In genomic region chr3:121601212-121601812, GRCh38 we compare ENCODE assay signal across 20 cellular contexts. TPM values are rescaled to one million over a fixed set of nuclear protein-coding genes. Genes with fewer than 3 reads are reported as not detected.
DNase-seq lines count a peak whose midpoint lies in the region; ATAC-seq, FAIRE-seq and TF ChIP-seq lines count a peak whose summit lies in the region.
"Had no signal": no experiment of that assay in that cellular context is flagged by ENCODE, and none has a peak within 500 bp of the region (broad histone marks: within the 10 kb centered on the region; RNA-seq: fewer than 3 reads in every experiment).

No MANE protein-coding gene starts in this region.

- H2BK12ac ChIP-seq in H1 (ENCODE audit: low read depth, low read length) (peak overlapping the region; percentile 45; the same call in 1 of the 2 replicates), trophoblast cell (ENCODE audit: low read length) (no peak overlapping the region)

- H2AK5ac ChIP-seq in H1 (ENCODE audit: low read depth, low read length) = no peak overlapping the region
- no peak overlapping the region for H2AK5ac ChIP-seq in trophoblast cell (ENCODE audit: low read length)

- H2BK20ac ChIP-seq in H1 (ENCODE audit: low read length) = peak overlapping the region; percentile 63; the same call in 1 of the 2 replicates

- H3K9me3 ChIP-seq in GM23248 (ENCODE audit: low read depth) = no peaks in the 10 kb centered on the region
- no peaks in the 10 kb centered on the region for H3K9me3 ChIP-seq in H1 (ENCODE audit: insufficient read depth in 2 of 2, low read depth in 1 of 2, low read length in 1 of 2)
- no peaks in the 10 kb centered on the region for H3K9me3 ChIP-seq in pancreas
- H3K9me3 ChIP-seq in uterus = no peaks in the 10 kb centered on the region
- no peaks in the 10 kb centered on the region for H3K9me3 ChIP-seq in trophoblast cell (ENCODE audit: insufficient read depth, low read depth, low read length)
- H3K9me3 ChIP-seq in osteoblast (ENCODE audit: low read depth, low read length) = no peaks in the 10 kb centered on the region
- H3K9me3 ChIP-seq: Peyer's patch had no signal

- TF ChIP-seq CTCF in H1 (IDR thresholded peaks at IDR 0.05; ENCODE audit: control extremely low read depth in 1 of 3, insufficient read depth in 1 of 3, low read depth in 1 of 3, low read length in 3 of 3) (no peak), pancreas (IDR thresholded peaks at IDR 0.05) (no peak), uterus (IDR thresholded peaks at IDR 0.05) (no peak), osteoblast (IDR thresholded peaks at IDR 0.05; ENCODE audit: extremely low read depth, low read depth, low read length) (no peak)

- H3K56ac ChIP-seq in H1 (replicated peaks; ENCODE audit: insufficient read length, low read depth, low read length) = no peak overlapping the region

- no peaks in the 10 kb centered on the region for H3K79me2 ChIP-seq in GM23248 (ENCODE audit: insufficient read depth)
- no peaks in the 10 kb centered on the region for H3K79me2 ChIP-seq in H1 (ENCODE audit: control insufficient read depth in 1 of 2, insufficient read depth in 2 of 2, low read length in 2 of 2)
- H3K79me2 ChIP-seq in trophoblast cell (ENCODE audit: control insufficient read depth, insufficient read depth, low read length, poor library complexity) = no peaks in the 10 kb centered on the region
- H3K79me2 ChIP-seq in osteoblast (ENCODE audit: insufficient read depth, low read length) = no peaks in the 10 kb centered on the region

- H3F3A ChIP-seq in GM23248 (ENCODE audit: insufficient read depth) = no peaks in the 10 kb centered on the region

- H4K20me1 ChIP-seq in GM23248 (ENCODE audit: insufficient read depth) (no peaks in the 10 kb centered on the region), H1 (replicated peaks in 1 of 2; ENCODE audit: control insufficient read depth in 1 of 2, insufficient read depth in 2 of 2, low read length in 2 of 2) (no peaks in the 10 kb centered on the region), osteoblast (ENCODE audit: insufficient read depth, low read length) (no peaks in the 10 kb centered on the region)

- H2BK120ac ChIP-seq in H1 (replicated peaks; ENCODE audit: low read depth, low read length) = no peak overlapping the region
- no peak overlapping the region for H2BK120ac ChIP-seq in trophoblast cell (ENCODE audit: insufficient read depth, low read length, poor library complexity)

- peak; percentile 82 for ATAC-seq in left ventricle myocardium superior
- peak; percentile 40 to 70 (median 50) for ATAC-seq in pancreas

- H3K4me1 ChIP-seq in GM23248 (ENCODE audit: insufficient read depth) = no peaks in the 10 kb centered on the region
- H3K4me1 ChIP-seq in H1 (replicated peaks in 1 of 4; ENCODE audit: control insufficient read depth in 3 of 4, insufficient read depth in 4 of 4, low read length in 3 of 4) = peaks cover 3 to 11% (median 6%) of the 10 kb centered on the region in 4 experiments; a peak in 4 of 7 replicates
- no peaks in the 10 kb centered on the region for H3K4me1 ChIP-seq in pancreas
- H3K4me1 ChIP-seq in uterus = no peaks in the 10 kb centered on the region
- H3K4me1 ChIP-seq in trophoblast cell (ENCODE audit: control insufficient read depth in 1 of 2, insufficient read depth in 2 of 2, low read length in 2 of 2) = no peaks in the 10 kb centered on the region
- H3K4me1 ChIP-seq in osteoblast (ENCODE audit: insufficient read depth, low read length) = no peaks in the 10 kb centered on the region
- H3K4me1 ChIP-seq: Peyer's patch had no signal

- CTCF ChIA-PET in H1 (lab: Charles Lee; ENCODE audit: partially characterized antibody) = interaction anchor here (1.1 to 1.7 kb wide), 4 partner anchors 8 to 75 kb away, joined by 3 to 7 read pairs (median 3); partner anchors contain the start of gene FBXO40

- TF ChIP-seq RAD21 in H1 (IDR thresholded peaks at IDR 0.05 in 1 of 2, conservative IDR thresholded peaks at IDR 0.05 in 1 of 2; ENCODE audit: low read depth in 2 of 2, low read length in 2 of 2) = no peak

- H3K4me2 ChIP-seq in GM23248 (ENCODE audit: unreplicated experiment) = no peak overlapping the region
- H3K4me2 ChIP-seq in H1 (ENCODE audit: insufficient read depth in 1 of 2, low read depth in 2 of 2, low read length in 2 of 2) = no peak overlapping the region
- H3K4me2 ChIP-seq in trophoblast cell (ENCODE audit: low read length) = no peak overlapping the region
- no peak overlapping the region for H3K4me2 ChIP-seq in osteoblast (ENCODE audit: insufficient read depth, low read length)

- H3K36me3 ChIP-seq in GM23248 (ENCODE audit: low read depth) (no peaks in the 10 kb centered on the region), H1 (ENCODE audit: control insufficient read depth in 2 of 4, insufficient read depth in 4 of 4, low read length in 3 of 4) (no peaks in the 10 kb centered on the region), pancreas (no peaks in the 10 kb centered on the region), uterus (no peaks in the 10 kb centered on the region), trophoblast cell (ENCODE audit: control insufficient read depth in 1 of 2, insufficient read depth in 2 of 2, low read length in 2 of 2) (no peaks in the 10 kb centered on the region), osteoblast (ENCODE audit: insufficient read depth, low read length) (no peaks in the 10 kb centered on the region)
- H3K36me3 ChIP-seq: Peyer's patch had no signal

- H3K79me1 ChIP-seq in H1 (ENCODE audit: low read depth, low read length) (no peaks in the 10 kb centered on the region), trophoblast cell (ENCODE audit: low read length) (no peaks in the 10 kb centered on the region)

- intact Hi-C loops in left ventricle myocardium superior (cut with micrococcal nuclease) = no loop called here
- intact Hi-C loops in pancreas (cut with DNase I) = no loop called here
- intact Hi-C loops in uterus (cut with DNase I; ENCODE audit: low total_unique reads) = no loop called here

- H3K27ac ChIP-seq in GM23248 (no peak overlapping the region), H1 (ENCODE audit: low read depth, low read length) (no peak overlapping the region), pancreas (no peak overlapping the region), uterus (no peak overlapping the region), trophoblast cell (ENCODE audit: low read depth, low read length) (no peak overlapping the region), osteoblast (ENCODE audit: low read depth, low read length) (no peak overlapping the region)
- H3K27ac ChIP-seq: Peyer's patch had no signal

- H4K91ac ChIP-seq in H1 (replicated peaks; ENCODE audit: insufficient read length, low read length) (no peak overlapping the region), trophoblast cell (ENCODE audit: low read depth, low read length) (no peak overlapping the region)

- no peak overlapping the region for H4K8ac ChIP-seq in H1 (ENCODE audit: extremely low read depth, insufficient read depth, low read length)
- no peak overlapping the region for H4K8ac ChIP-seq in trophoblast cell (ENCODE audit: low read depth, low read length)

- POLR2A ChIA-PET in H1 (lab: Charles Lee; ENCODE audit: partially characterized antibody) = interaction anchor here (0.7 to 2.3 kb wide), 3 partner anchors 8 to 31 kb away, joined by 3 to 11 read pairs (median 4); partner anchors contain the start of gene FBXO40

- H3K9ac ChIP-seq in GM23248 (no peak overlapping the region), H1 (replicated peaks in 1 of 4; ENCODE audit: extremely low read depth in 1 of 4, low read depth in 3 of 4, low read length in 3 of 4) (no peak overlapping the region), trophoblast cell (ENCODE audit: low read length) (no peak overlapping the region)

- no peak overlapping the region for H2AFZ ChIP-seq in GM23248
- H2AFZ ChIP-seq in H1 (ENCODE audit: low read length) = peak overlapping the region; percentile 60; the same call in 1 of the 2 replicates
- H2AFZ ChIP-seq in trophoblast cell (ENCODE audit: insufficient read depth, low read length, poor library complexity) = no peak overlapping the region
- no peak overlapping the region for H2AFZ ChIP-seq in osteoblast (ENCODE audit: low read length)

- H3K23me2 ChIP-seq in H1 (ENCODE audit: low read depth, low read length) = no peaks in the 10 kb centered on the region

- H3K23ac ChIP-seq in H1 (ENCODE audit: insufficient read length) (no peak overlapping the region), trophoblast cell (ENCODE audit: low read length) (no peak overlapping the region)

- no peak overlapping the region for H4K5ac ChIP-seq in H1 (ENCODE audit: insufficient read length, low read depth, low read length)

- H3K9me2 ChIP-seq in GM23248 (ENCODE audit: insufficient read depth) = no peaks in the 10 kb centered on the region

- WGBS in GM23248 (ENCODE audit: low coverage in 1 of 2, low lambda C conversion rate in 2 of 2, missing lambda C conversion rate in 2 of 2), 2 experiments = 10 to 19% methylated on average over 4 of the region's 4 CpGs
- 73% methylated on average over 4 of the region's 4 CpGs; no CpG with 5 or more reads in 1 of the 2 experiments for WGBS in H1 (ENCODE audit: extremely low coverage in 1 of 2, insufficient coverage in 1 of 2, insufficient read length in 1 of 2, insufficient replicate concordance in 2 of 2, low coverage in 1 of 2, low lambda C conversion rate in 2 of 2, missing lambda C conversion rate in 1 of 2), 2 experiments
- WGBS in pancreas, 2 donors = 17 to 19% methylated on average over 4 of the region's 4 CpGs
- no CpG with 5 or more reads among the region's 4 CpGs for WGBS in trophoblast cell (ENCODE audit: extremely low coverage, insufficient coverage, insufficient read length)

- H3K4ac ChIP-seq in H1 (replicated peaks; ENCODE audit: insufficient read length, low read depth, low read length) = no peak overlapping the region
- no peak overlapping the region for H3K4ac ChIP-seq in trophoblast cell (ENCODE audit: low read depth, low read length)

- H3K14ac ChIP-seq in H1 (ENCODE audit: insufficient read length) (no peak overlapping the region), trophoblast cell (ENCODE audit: low read length) (no peak overlapping the region)

- peak; percentile 16 for DNase-seq in GM23248
- DNase-seq in H1 (ENCODE audit: low read depth in 1 of 2, low spot score in 2 of 2) = no peak
- DNase-seq in left ventricle myocardium superior = no peak
- no peak for DNase-seq in pancreas
- no peak for DNase-seq in uterus
- no peak for DNase-seq in trophoblast cell
- no peak for DNase-seq in hypothalamus (lab: John Stamatoyannopoulos, UW)
- no peak for DNase-seq in osteoblast (ENCODE audit: insufficient read length, low spot score, missing footprints)
- DNase-seq: CD4-positive, alpha-beta memory T cell; HCEC 1CT; IMR-90; Kasumi-1; NCI-H1105 treated with DMSO at 0.1 percent for 48 hours; NCI-H2029; NCI-H510A treated with DMSO at 0.1 percent for 48 hours; Peyer's patch; SIG-M5 had no signal

- H2BK15ac ChIP-seq in H1 (ENCODE audit: low read length) = no peak overlapping the region

- FAIRE-seq in H1 (lab: Jason Lieb, UNC) (no peak), pancreas (lab: Jason Lieb, UNC) (no peak)

- no peak for TF ChIP-seq EP300 in H1 (IDR thresholded peaks at IDR 0.05; ENCODE audit: borderline replicate concordance in 1 of 2, low read depth in 2 of 2, low read length in 2 of 2)

- TF ChIP-seq POLR2A in H1 (IDR thresholded peaks at IDR 0.05; ENCODE audit: control extremely low read depth in 1 of 2, low read depth in 2 of 2, low read length in 2 of 2) (no peak), uterus (IDR thresholded peaks at IDR 0.05) (no peak)

- H4K12ac ChIP-seq in trophoblast cell (ENCODE audit: low read depth, low read length) = no peak overlapping the region

- H3K18ac ChIP-seq in H1 (ENCODE audit: extremely low read depth, low read length) = no peak overlapping the region
- no peak overlapping the region for H3K18ac ChIP-seq in trophoblast cell (ENCODE audit: low read length)

- H3K27me3 ChIP-seq in GM23248 (replicated peaks; ENCODE audit: insufficient read depth) (no peaks in the 10 kb centered on the region), H1 (replicated peaks in 1 of 4; ENCODE audit: control insufficient read depth in 3 of 4, extremely low read depth in 1 of 4, insufficient read depth in 3 of 4, low read length in 3 of 4) (no peaks in the 10 kb centered on the region), pancreas (no peaks in the 10 kb centered on the region), uterus (no peaks in the 10 kb centered on the region), trophoblast cell (ENCODE audit: insufficient read depth, low read length) (no peaks in the 10 kb centered on the region), osteoblast (ENCODE audit: insufficient read depth, low read length) (no peaks in the 10 kb centered on the region)
- H3K27me3 ChIP-seq: Peyer's patch had no signal

- H3K4me3 ChIP-seq in GM23248 (no peak overlapping the region), H1 (ENCODE audit: extremely low read depth in 1 of 4, insufficient read depth in 2 of 4, low read depth in 3 of 4, low read length in 4 of 4) (no peak overlapping the region), pancreas (no peak overlapping the region), uterus (no peak overlapping the region), trophoblast cell (ENCODE audit: low read depth, low read length) (no peak overlapping the region), osteoblast (ENCODE audit: insufficient read depth, low read length) (no peak overlapping the region)
- H3K4me3 ChIP-seq: Peyer's patch had no signal

- H2BK5ac ChIP-seq in H1 (ENCODE audit: low read depth, low read length) (peak overlapping the region; percentile 4; the same call in 1 of the 2 replicates), trophoblast cell (ENCODE audit: low read depth, low read length, poor library complexity) (no peak overlapping the region)

- in situ Hi-C loops in GM23248 (cut with MboI) = no loop called here

RNA-seq across cellular contexts. Expression of gene FBXO40, which starts 8.1 kb away (rescaled TPM):
- not detected in 2 replicates for total RNA-seq in GM23248 (2014; rRNA removed; shearing (Covaris generic))
- polyA plus RNA-seq in GM23248 (2016; fragmentation: Nextera tagmentation; extraction: Ambion mirVana) (not detected in 2 replicates), H1 (2011; rRNA removed) (0.03 and 0.05 TPM in 2 replicates), pancreas (not detected)
- total RNA-seq in H1 (2021; fragmentation: NEBNext Ultra II Directional; extraction: Animal tissue kit (Norgen Biotek cat#: 25700)) = 0.06 TPM in 1 of 2 replicates, not detected in the other
- 0.04 TPM for polyA plus RNA-seq in H1 (2011; cell fraction: cytosol; rRNA removed)
- polyA plus RNA-seq in H1 (2011; cell fraction: nucleus; rRNA removed) = 0.07 TPM
- polyA plus RNA-seq in H1 (2012, experiment 1 of 2) = 0.03 to 0.05 TPM (median 0.05 TPM) in 3 of 4 replicates, not detected in the other
- polyA plus RNA-seq in H1 (2012, experiment 2 of 2) = not detected
- 0.02 TPM for polyA plus RNA-seq in H1 (2013, experiment 1 of 2)
- polyA plus RNA-seq in H1 (2013, experiment 2 of 2) = 0.04 TPM
- polyA minus RNA-seq in H1 (2011; rRNA and poly(A)+ RNA removed) = 0.22 and 0.25 TPM in 2 replicates
- not detected for polyA minus RNA-seq in H1 (2011; cell fraction: cytosol; rRNA and poly(A)+ RNA removed)
- not detected for polyA minus RNA-seq in H1 (2011; cell fraction: nucleus; rRNA and poly(A)+ RNA removed)
- total RNA-seq in left ventricle myocardium superior (228 TPM), pancreas (under 1 TPM in 1 of 6 donors, not detected in 5; 0.12 TPM), uterus (under 1 TPM in 2 of 4 donors, not detected in 2; 0.06 to 0.21 TPM), osteoblast (not detected in 2 replicates)
- not detected in 2 replicates for polyA plus RNA-seq in trophoblast cell (2013)
- total RNA-seq: CD4-positive, alpha-beta memory T cell; IMR-90; Peyer's patch had no signal
- polyA plus RNA-seq: BJ, IMR-90 had no signal

RNA-seq across cellular contexts. Expression of gene ARGFX, which starts 33.6 kb away (rescaled TPM):
- total RNA-seq in GM23248 (2014; rRNA removed; shearing (Covaris generic)) = not detected in 2 replicates
- polyA plus RNA-seq in GM23248 (2016; fragmentation: Nextera tagmentation; extraction: Ambion mirVana) (not detected in 2 replicates), H1 (2011; rRNA removed) (not detected in 2 replicates), pancreas (not detected)
- not detected in 2 replicates for total RNA-seq in H1 (2021; fragmentation: NEBNext Ultra II Directional; extraction: Animal tissue kit (Norgen Biotek cat#: 25700))
- not detected for polyA plus RNA-seq in H1 (2011; cell fraction: cytosol; rRNA removed)
- polyA plus RNA-seq in H1 (2011; cell fraction: nucleus; rRNA removed) = not detected
- not detected in 4 replicates for polyA plus RNA-seq in H1 (2012, experiment 1 of 2)
- not detected for polyA plus RNA-seq in H1 (2012, experiment 2 of 2)
- polyA plus RNA-seq in H1 (2013, experiment 1 of 2) = not detected
- polyA plus RNA-seq in H1 (2013, experiment 2 of 2) = not detected
- 0.25 TPM in 1 of 2 replicates, not detected in the other for polyA minus RNA-seq in H1 (2011; rRNA and poly(A)+ RNA removed)
- polyA minus RNA-seq in H1 (2011; cell fraction: cytosol; rRNA and poly(A)+ RNA removed) = not detected
- not detected for polyA minus RNA-seq in H1 (2011; cell fraction: nucleus; rRNA and poly(A)+ RNA removed)
- total RNA-seq in left ventricle myocardium superior (not detected), pancreas (not detected), uterus (not detected), osteoblast (not detected in 2 replicates)
- polyA plus RNA-seq in trophoblast cell (2013) = not detected in 2 replicates
- total RNA-seq: A172; CD4-positive, alpha-beta memory T cell; HT1080; IMR-90; Peyer's patch had no signal
- polyA plus RNA-seq: BJ; CD4-positive, alpha-beta memory T cell; IMR-90 had no signal

RNA-seq across cellular contexts. Expression of gene POLQ, which starts 55.5 kb away (rescaled TPM):
- 1.6 and 2.5 TPM in 2 replicates for total RNA-seq in GM23248 (2014; rRNA removed; shearing (Covaris generic))
- 0.81 and 1.0 TPM in 2 replicates for polyA plus RNA-seq in GM23248 (2016; fragmentation: Nextera tagmentation; extraction: Ambion mirVana)
- 15.3 and 16.1 TPM in 2 replicates for total RNA-seq in H1 (2021; fragmentation: NEBNext Ultra II Directional; extraction: Animal tissue kit (Norgen Biotek cat#: 25700))
- 2.5 and 3.6 TPM in 2 replicates for polyA plus RNA-seq in H1 (2011; rRNA removed)
- polyA plus RNA-seq in H1 (2011; cell fraction: cytosol; rRNA removed) = 5.1 TPM
- polyA plus RNA-seq in H1 (2011; cell fraction: nucleus; rRNA removed) = 5.7 TPM
- 7.4 to 11.7 TPM (median 9.7 TPM) in 4 replicates for polyA plus RNA-seq in H1 (2012, experiment 1 of 2)
- 0.29 TPM for polyA plus RNA-seq in H1 (2012, experiment 2 of 2)
- polyA plus RNA-seq in H1 (2013, experiment 1 of 2) = 6.4 TPM
- polyA plus RNA-seq in H1 (2013, experiment 2 of 2) = 5.6 TPM
- 15.4 and 20.9 TPM in 2 replicates for polyA minus RNA-seq in H1 (2011; rRNA and poly(A)+ RNA removed)
- polyA minus RNA-seq in H1 (2011; cell fraction: cytosol; rRNA and poly(A)+ RNA removed) = 17.8 TPM
- polyA minus RNA-seq in H1 (2011; cell fraction: nucleus; rRNA and poly(A)+ RNA removed) = 39.4 TPM
- total RNA-seq in left ventricle myocardium superior = 0.79 TPM
- under 1 TPM; under 0.01 to 0.49 (median 0.16) TPM for total RNA-seq in pancreas
- under 1 TPM; 0.02 to 0.04 TPM for polyA plus RNA-seq in pancreas
- 1 to 10 TPM in 1 of 4 donors, under 1 TPM in 2, not detected in 1; 0.26 to 5.8 (median 0.58) TPM for total RNA-seq in uterus
- 3.7 TPM in 2 replicates for polyA plus RNA-seq in trophoblast cell (2013)
- total RNA-seq in osteoblast = 1.4 and 1.5 TPM in 2 replicates

RNA-seq across cellular contexts. Expression of gene HCLS1, which starts 59.4 kb away (rescaled TPM):
- 28.6 and 29.8 TPM in 2 replicates for total RNA-seq in GM23248 (2014; rRNA removed; shearing (Covaris generic))
- polyA plus RNA-seq in GM23248 (2016; fragmentation: Nextera tagmentation; extraction: Ambion mirVana) = 39.0 and 39.2 TPM in 2 replicates
- total RNA-seq in H1 (2021; fragmentation: NEBNext Ultra II Directional; extraction: Animal tissue kit (Norgen Biotek cat#: 25700)) = 0.86 and 1.3 TPM in 2 replicates
- polyA plus RNA-seq in H1 (2011; rRNA removed) = 0.46 and 0.53 TPM in 2 replicates
- 0.87 TPM for polyA plus RNA-seq in H1 (2011; cell fraction: cytosol; rRNA removed)
- 0.70 TPM for polyA plus RNA-seq in H1 (2011; cell fraction: nucleus; rRNA removed)
- polyA plus RNA-seq in H1 (2012, experiment 1 of 2) = 0.70 to 1.0 TPM (median 0.92 TPM) in 4 replicates
- polyA plus RNA-seq in H1 (2012, experiment 2 of 2) = 0.16 TPM
- polyA plus RNA-seq in H1 (2013, experiment 1 of 2) = 1.3 TPM
- polyA plus RNA-seq in H1 (2013, experiment 2 of 2) = 1.2 TPM
- polyA minus RNA-seq in H1 (2011; rRNA and poly(A)+ RNA removed) = 0.44 and 0.56 TPM in 2 replicates
- polyA minus RNA-seq in H1 (2011; cell fraction: cytosol; rRNA and poly(A)+ RNA removed) = not detected
- 0.70 TPM for polyA minus RNA-seq in H1 (2011; cell fraction: nucleus; rRNA and poly(A)+ RNA removed)
- total RNA-seq in left ventricle myocardium superior = 11.1 TPM
- 10 to 100 TPM in 3 of 6 donors, 1 to 10 TPM in 3; 1.3 to 28.3 (median 9.1) TPM for total RNA-seq in pancreas
- polyA plus RNA-seq in pancreas = 1 to 10 TPM; 8.1 to 8.7 TPM
- total RNA-seq in uterus = 10 to 100 TPM; 12.2 to 28.8 (median 16.9) TPM
- polyA plus RNA-seq in trophoblast cell (2013) = 1.2 and 1.3 TPM in 2 replicates
- total RNA-seq in osteoblast = 2.9 and 4.1 TPM in 2 replicates

Comparison
In these comparisons a context has a peak if more than half of its experiments do, and no peak if none do; other contexts are left out.
1. RNA of gene FBXO40, which starts 8.1 kb away (total RNA-seq): 228 TPM in left ventricle myocardium superior (single experiment); 0.06 to 0.21 TPM in uterus, 0.06 TPM in H1, not detected in GM23248, 0.12 TPM in pancreas and not detected in osteoblast; every median in the first group is over 100 times any median in the second.